ENCODE assay signal across 28 cellular contexts in genomic region chr10:24731942-24732341, GRCh38.
"Had no signal": no experiment of that assay in that cellular context is flagged by ENCODE, and none has a peak within 500 bp of the region (broad histone marks: within the 10 kb centered on the region; RNA-seq: fewer than 3 reads in every experiment).

No MANE protein-coding gene starts in this region.

- H3K36me3 ChIP-seq: brain microvascular endothelial cell, left lung, neutrophil, right lobe of liver, thoracic aorta, uterus, WERI-Rb-1 had no signal

- H3K27me3 ChIP-seq: brain microvascular endothelial cell, left lung, right lobe of liver, uterus had no signal

- H3K4me1 ChIP-seq: left lung, right lobe of liver, uterus had no signal

- H3K9me3 ChIP-seq: left lung, neutrophil, right lobe of liver, thoracic aorta, uterus had no signal

- H3K27ac Mint-ChIP-seq: activated CD4-positive, alpha-beta memory T cell treated with anti-CD3 and anti-CD28 coated beads for 36 hours; activated CD4-positive, alpha-beta T cell treated with anti-CD3 and anti-CD28 coated beads, Interleukin-2, amount 10 ng/mL, durations not matched to agents 24 days and 14 days; activated naive CD4-positive, alpha-beta T cell treated with anti-CD3 and anti-CD28 coated beads, Interleukin-2, amount 10 ng/mL, durations not matched to agents 7 days and 5 days; activated T-helper 1 cell treated with anti-CD3 and anti-CD28 coated beads, Interleukin-12 subunit alpha, Interleukin-12 subunit beta, Interleukin-2, Interleukin-4 antibody, amounts not matched to agents 30 ng/mL and 10 ng/mL and 1 ng/mL, durations not matched to agents 14 hours and 24 hours and 36 hours; dendritic cell treated with granulocyte-macrophage colony-stimulating factor and Interleukin-4, amounts not matched to agents 40 ng/mL and 50 ng/mL, for 4 days; nephron; T-helper 17 cell had no signal

- H3K4me3 ChIP-seq: left lung, lung, right lobe of liver, thoracic aorta, uterus had no signal

- H3K27ac ChIP-seq: brain microvascular endothelial cell, left lung, neutrophil, right lobe of liver, thoracic aorta, uterus, WERI-Rb-1 had no signal

- DNase-seq: activated CD4-positive, alpha-beta memory T cell treated with anti-CD3 and anti-CD28 coated beads for 36 hours; activated CD4-positive, alpha-beta T cell treated with anti-CD3 and anti-CD28 coated beads, Interleukin-2, amount 10 ng/mL, durations not matched to agents 24 days and 14 days; activated CD8-positive, alpha-beta memory T cell treated with anti-CD3 and anti-CD28 coated beads, Interleukin-2, amount 50 U/mL, for 4 hours; activated effector memory CD4-positive, alpha-beta T cell treated with anti-CD3 and anti-CD28 coated beads, Interleukin-2, amount 50 U/mL, for 16 hours; activated naive CD4-positive, alpha-beta T cell treated with anti-CD3 and anti-CD28 coated beads, Interleukin-2, amount 10 ng/mL, durations not matched to agents 7 days and 5 days; activated T-cell treated with anti-CD3 and anti-CD28 coated beads, Interleukin-2, amount 50 U/mL, for 1 hour; amniotic stem cell; brain microvascular endothelial cell; central memory CD4-positive, alpha-beta T cell; erythroblast; hippocampal formation; kidney; left lung; right lobe of liver; stimulated activated CD4-positive, alpha-beta T cell treated with anti-CD3 and anti-CD28 coated beads, Interleukin-12 subunit alpha, Interleukin-12 subunit beta, amount 100 ng/mL, for 4 hours; stimulated activated CD4-positive, alpha-beta T cell treated with anti-CD3 and anti-CD28 coated beads, Interleukin-4, amount 100 ng/mL, for 1 hour; stimulated activated naive CD8-positive, alpha-beta T cell treated with anti-CD3 and anti-CD28 coated beads, Interleukin-15, Interleukin-2, amounts not matched to agents 100 U/mL and 50 U/mL, for 24 hours; T-helper 17 cell; T1000; uterus; WERI-Rb-1 had no signal

- ATAC-seq: activated CD4-positive, CD25-positive, alpha-beta regulatory T cell treated with anti-CD3 and anti-CD28 coated beads, Interleukin-2, amount 50 U/mL, for 24 hours; left lung; right lobe of liver; stimulated activated naive CD8-positive, alpha-beta T cell treated with anti-CD3 and anti-CD28 coated beads, Interleukin-15, Interleukin-2, amounts not matched to agents 100 U/mL and 50 U/mL, for 24 hours; T-helper 17 cell had no signal

- H3K4me1 Mint-ChIP-seq: activated naive CD4-positive, alpha-beta T cell treated with anti-CD3 and anti-CD28 coated beads, Interleukin-2, amount 10 ng/mL, durations not matched to agents 7 days and 5 days; T-helper 17 cell had no signal

- H3K9me3 Mint-ChIP-seq: activated CD4-positive, alpha-beta memory T cell treated with anti-CD3 and anti-CD28 coated beads for 36 hours; activated CD4-positive, alpha-beta T cell treated with anti-CD3 and anti-CD28 coated beads, Interleukin-2, amount 10 ng/mL, durations not matched to agents 24 days and 14 days; activated naive CD4-positive, alpha-beta T cell treated with anti-CD3 and anti-CD28 coated beads, Interleukin-2, amount 10 ng/mL, durations not matched to agents 7 days and 5 days; activated T-helper 1 cell treated with anti-CD3 and anti-CD28 coated beads, Interleukin-12 subunit alpha, Interleukin-12 subunit beta, Interleukin-2, Interleukin-4 antibody, amounts not matched to agents 30 ng/mL and 10 ng/mL and 1 ng/mL, durations not matched to agents 14 hours and 24 hours and 36 hours; dendritic cell treated with granulocyte-macrophage colony-stimulating factor and Interleukin-4, amounts not matched to agents 40 ng/mL and 50 ng/mL, for 4 days; nephron had no signal

- H3K36me3 Mint-ChIP-seq: activated CD4-positive, alpha-beta memory T cell treated with anti-CD3 and anti-CD28 coated beads for 36 hours; activated naive CD4-positive, alpha-beta T cell treated with anti-CD3 and anti-CD28 coated beads, Interleukin-2, amount 10 ng/mL, durations not matched to agents 7 days and 5 days had no signal

- H3K27me3 Mint-ChIP-seq: activated CD4-positive, alpha-beta memory T cell treated with anti-CD3 and anti-CD28 coated beads for 36 hours; T-helper 17 cell had no signal

- H3K4me3 Mint-ChIP-seq: activated CD4-positive, alpha-beta memory T cell treated with anti-CD3 and anti-CD28 coated beads for 36 hours; activated CD4-positive, alpha-beta T cell treated with anti-CD3 and anti-CD28 coated beads, Interleukin-2, amount 10 ng/mL, durations not matched to agents 24 days and 14 days; activated naive CD4-positive, alpha-beta T cell treated with anti-CD3 and anti-CD28 coated beads, Interleukin-2, amount 10 ng/mL, durations not matched to agents 7 days and 5 days; activated T-helper 1 cell treated with anti-CD3 and anti-CD28 coated beads, Interleukin-12 subunit alpha, Interleukin-12 subunit beta, Interleukin-2, Interleukin-4 antibody, amounts not matched to agents 30 ng/mL and 10 ng/mL and 1 ng/mL, durations not matched to agents 14 hours and 24 hours and 36 hours; dendritic cell treated with granulocyte-macrophage colony-stimulating factor and Interleukin-4, amounts not matched to agents 40 ng/mL and 50 ng/mL, for 4 days; nephron; T-helper 17 cell had no signal
